In genomic region chr11:127996825-127997224, GRCh38 we compare ENCODE assay signal across 26 cellular contexts.
DNase-seq lines count a peak whose midpoint lies in the region; ATAC-seq and TF ChIP-seq lines count a peak whose summit lies in the region.
"Had no signal": no experiment of that assay in that cellular context is flagged by ENCODE, and none has a peak within 500 bp of the region (broad histone marks: within the 10 kb centered on the region; RNA-seq: fewer than 3 reads in every experiment).

No MANE protein-coding gene starts in this region.

- TF ChIP-seq CTCF in SK-N-SH (IDR thresholded peaks at IDR 0.05): no peak
- TF ChIP-seq CTCF in VCaP (conservative IDR thresholded peaks at IDR 0.05): no peak
- TF ChIP-seq CTCF in fibroblast of the aortic adventitia (IDR thresholded peaks at IDR 0.05; ENCODE audit: insufficient read depth, low read length): no peak
- no peak for TF ChIP-seq CTCF in gastrocnemius medialis (IDR thresholded peaks at IDR 0.05 in 4 of 5, conservative IDR thresholded peaks at IDR 0.05 in 1 of 5)
- TF ChIP-seq CTCF in CD4-positive, alpha-beta T cell (IDR thresholded peaks at IDR 0.05): no peak

- no peaks in the 10 kb centered on the region for H3K79me2 ChIP-seq in SK-N-SH (ENCODE audit: insufficient read depth)

- no peaks in the 10 kb centered on the region for H3K9me2 ChIP-seq in SK-N-SH

- no peaks in the 10 kb centered on the region for H4K20me1 ChIP-seq in SK-N-SH (ENCODE audit: insufficient read depth)
- H4K20me1 ChIP-seq: BLaER1 had no signal

- H3K9me3 ChIP-seq in SK-N-SH (no peaks in the 10 kb centered on the region), gastrocnemius medialis (no peaks in the 10 kb centered on the region)
- no peaks in the 10 kb centered on the region for H3K9me3 ChIP-seq in CD4-positive, alpha-beta T cell (ENCODE audit: control insufficient read depth, low read length)
- H3K9me3 ChIP-seq: ascending aorta, BLaER1, Caco-2, tibial artery had no signal

- DNase-seq in SK-N-SH (no peak), fibroblast of the aortic adventitia (ENCODE audit: low read depth) (peak; percentile 52), iPS-NIHi11 (ENCODE audit: low spot score) (no peak), gastrocnemius medialis (no peak)
- DNase-seq in CD4-positive, alpha-beta T cell: no peak
- DNase-seq: activated naive CD4-positive, alpha-beta T cell treated with anti-CD3 and anti-CD28 coated beads for 36 hours; activated T-cell treated with anti-CD3 and anti-CD28 coated beads, Interleukin-2, amount 50 U/mL, for 4 hours; Caco-2; effector CD4-positive, alpha-beta T cell; erythroblast; H7; kidney glomerular epithelial cell; NCI-H1694 treated with DMSO at 0.1 percent for 48 hours; NCI-H82; Right ventricle myocardium superior; stimulated activated CD4-positive, alpha-beta T cell treated with anti-CD3 and anti-CD28 coated beads, Interleukin-12 subunit alpha, Interleukin-12 subunit beta, amount 100 ng/mL, for 4 hours; tibial artery had no signal

- CTCF ChIA-PET in SK-N-SH (lab: Yijun Ruan, JAX): interaction anchor here (1.5 kb wide), 1 partner anchor 15 kb away, joined by 3 read pairs; no protein-coding TSS in a partner anchor
- CTCF ChIA-PET in CD4-positive, alpha-beta T cell (lab: Charles Lee): no interaction called here

- no peak for TF ChIP-seq RAD21 in SK-N-SH (IDR thresholded peaks at IDR 0.05; ENCODE audit: low read length)

- H3K4me1 ChIP-seq in SK-N-SH (ENCODE audit: control insufficient read depth in 1 of 2, insufficient read depth in 2 of 2, low read depth in 1 of 2, low read length in 1 of 2): peaks cover 0 to 5% of the 10 kb centered on the region in 2 experiments; a peak in 1 of 4 replicates
- H3K4me1 ChIP-seq in gastrocnemius medialis: no peaks in the 10 kb centered on the region
- H3K4me1 ChIP-seq: ascending aorta, BLaER1, Caco-2, tibial artery had no signal

- in situ Hi-C loops in gastrocnemius medialis (cut with MboI; ENCODE audit: low sequenced_read_pairs in 4 of 4): no loop called here

- no peak overlapping the region for H3K27ac Mint-ChIP-seq in CD4-positive, alpha-beta T cell
- H3K27ac Mint-ChIP-seq: activated naive CD4-positive, alpha-beta T cell treated with anti-CD3 and anti-CD28 coated beads for 36 hours; stimulated activated naive CD8-positive, alpha-beta T cell treated with anti-CD3 and anti-CD28 coated beads, Interleukin-15, Interleukin-2, amounts not matched to agents 100 ng/mL and 50 ng/mL, for 24 hours had no signal

- no peak overlapping the region for H3K4me2 ChIP-seq in SK-N-SH
- H3K4me2 ChIP-seq: BLaER1 had no signal

- no peaks in the 10 kb centered on the region for H3K4me1 Mint-ChIP-seq in CD4-positive, alpha-beta T cell (ENCODE audit: low read depth)

- H3K9ac ChIP-seq in SK-N-SH: no peak overlapping the region
- H3K9ac ChIP-seq: BLaER1 had no signal

- 0 out of 2 replicates have a peak overlapping the region, but pooled peaks have one; percentile 39 for H2AFZ ChIP-seq in SK-N-SH (ENCODE audit: low read depth)

- ATAC-seq in SK-N-SH treated with all-trans-retinoic acid at 6 μM for 48 hours (no peak), gastrocnemius medialis (no peak), GM18907 (IDR thresholded peaks at IDR 0.05; ENCODE audit: unreplicated experiment) (no peak)
- no peak for ATAC-seq in CD4-positive, alpha-beta T cell (ENCODE audit: poor library complexity)
- ATAC-seq: activated T-cell treated with anti-CD3 and anti-CD28 coated beads, Interleukin-2, amount 50 U/mL, for 4 hours; K562 had no signal

- H3K27me3 ChIP-seq in SK-N-SH (ENCODE audit: insufficient read depth) (no peaks in the 10 kb centered on the region), gastrocnemius medialis (no peaks in the 10 kb centered on the region)
- H3K27me3 ChIP-seq in CD4-positive, alpha-beta T cell (ENCODE audit: control insufficient read depth, insufficient read depth, low read length): peaks cover 11% of the 10 kb centered on the region
- H3K27me3 ChIP-seq: ascending aorta, BLaER1, tibial artery had no signal

- H3K27me3 Mint-ChIP-seq in CD4-positive, alpha-beta T cell: peaks cover 38% of the 10 kb centered on the region

- POLR2A ChIA-PET in SK-N-SH (lab: Yijun Ruan, JAX): no interaction called here
- POLR2A ChIA-PET in CD4-positive, alpha-beta T cell (lab: Charles Lee): no interaction called here

- H3K36me3 ChIP-seq in SK-N-SH (replicated peaks in 1 of 2; ENCODE audit: control insufficient read depth in 1 of 2, insufficient read depth in 2 of 2, low read length in 1 of 2) (no peaks in the 10 kb centered on the region), gastrocnemius medialis (no peaks in the 10 kb centered on the region)
- H3K36me3 ChIP-seq: ascending aorta, BLaER1, tibial artery had no signal

- peaks cover 4% of the 10 kb centered on the region for H3F3A ChIP-seq in SK-N-SH (replicated peaks; ENCODE audit: insufficient read depth)

- H3K36me3 Mint-ChIP-seq in CD4-positive, alpha-beta T cell (ENCODE audit: low read depth): no peaks in the 10 kb centered on the region

- TF ChIP-seq EP300 in SK-N-SH (IDR thresholded peaks at IDR 0.05; ENCODE audit: borderline replicate concordance in 1 of 2, low read depth in 1 of 2, low read length in 1 of 2): no peak

- H3K4me3 Mint-ChIP-seq in CD4-positive, alpha-beta T cell: no peak overlapping the region
- H3K4me3 Mint-ChIP-seq: activated naive CD4-positive, alpha-beta T cell treated with anti-CD3 and anti-CD28 coated beads for 36 hours; activated T-cell treated with anti-CD3 and anti-CD28 coated beads, Interleukin-2, amount 50 U/mL, for 4 hours; stimulated activated naive CD8-positive, alpha-beta T cell treated with anti-CD3 and anti-CD28 coated beads, Interleukin-15, Interleukin-2, amounts not matched to agents 100 ng/mL and 50 ng/mL, for 24 hours had no signal

- H3K4me3 ChIP-seq in SK-N-SH (ENCODE audit: low read depth in 2 of 2, low read length in 1 of 2) (no peak overlapping the region), fibroblast of the aortic adventitia (ENCODE audit: low read depth, low read length) (no peak overlapping the region), gastrocnemius medialis (no peak overlapping the region)
- H3K4me3 ChIP-seq: ascending aorta, BLaER1, K562, lung, tibial artery had no signal

- TF ChIP-seq POLR2A in gastrocnemius medialis (IDR thresholded peaks at IDR 0.05): no peak

- H3K9me3 Mint-ChIP-seq in CD4-positive, alpha-beta T cell: no peaks in the 10 kb centered on the region
- H3K9me3 Mint-ChIP-seq: activated naive CD4-positive, alpha-beta T cell treated with anti-CD3 and anti-CD28 coated beads for 36 hours; activated T-cell treated with anti-CD3 and anti-CD28 coated beads, Interleukin-2, amount 50 U/mL, for 4 hours; stimulated activated naive CD8-positive, alpha-beta T cell treated with anti-CD3 and anti-CD28 coated beads, Interleukin-15, Interleukin-2, amounts not matched to agents 100 ng/mL and 50 ng/mL, for 24 hours had no signal

- no peak overlapping the region for H3K27ac ChIP-seq in SK-N-SH (ENCODE audit: low read depth in 2 of 2, low read length in 1 of 2)
- H3K27ac ChIP-seq in VCaP: peak overlapping the region; percentile 31
- H3K27ac ChIP-seq in gastrocnemius medialis: no peak overlapping the region
- H3K27ac ChIP-seq in CD4-positive, alpha-beta T cell (ENCODE audit: low read depth, low read length): no peak overlapping the region
- H3K27ac ChIP-seq: 22Rv1, ascending aorta, BLaER1, tibial artery had no signal

- intact Hi-C loops in gastrocnemius medialis (cut with DNase I; ENCODE audit: low total_unique reads): no loop called here
- intact Hi-C loops in CD4-positive, alpha-beta T cell (cut with DNase I, micrococcal nuclease): no loop called here

- WGBS in SK-N-SH (ENCODE audit: low lambda C conversion rate): 86% methylated on average over 5 of the region's 5 CpGs

TF ChIP-seq in SK-N-SH, 30 proteins besides CTCF, POLR2A, EP300 and RAD21:
- TF ChIP-seq TAF1 (IDR thresholded peaks at IDR 0.05; ENCODE audit: borderline replicate concordance, low read depth, low read length) (no peak), MAX (IDR thresholded peaks at IDR 0.05; ENCODE audit: low read depth) (no peak), RFX5 (IDR thresholded peaks at IDR 0.05; ENCODE audit: low read length) (no peak), SMC3 (IDR thresholded peaks at IDR 0.05; ENCODE audit: low read depth, low read length) (no peak)

TF ChIP-seq in SK-N-SH treated with all-trans-retinoic acid at 6 μM for 48 hours, 23 proteins besides CTCF, POLR2A, EP300 and RAD21:
- TF ChIP-seq OSR1 (CRISPR knock-in tag; IDR thresholded peaks at IDR 0.05) (no peak), CSDC2 (CRISPR knock-in tag; IDR thresholded peaks at IDR 0.05) (no peak), ZNF8 (CRISPR knock-in tag; IDR thresholded peaks at IDR 0.05) (no peak), PPARA (CRISPR knock-in tag; IDR thresholded peaks at IDR 0.05; ENCODE audit: borderline replicate concordance) (no peak), ZFP3 (CRISPR knock-in tag; IDR thresholded peaks at IDR 0.05) (no peak)
